ENCODE assay signal across 8 cellular contexts in genomic region chr7:32891800-32892520, GRCh38. TPM values are rescaled to one million over a fixed set of nuclear protein-coding genes. Genes with fewer than 3 reads are reported as not detected.
DNase-seq lines count a peak whose midpoint lies in the region; ATAC-seq, FAIRE-seq and TF ChIP-seq lines count a peak whose summit lies in the region.

No MANE protein-coding gene starts in this region.

- POLR2A ChIA-PET in HepG2 (lab: Yijun Ruan, JAX), result interaction anchor here (0.6 to 2.0 kb wide), 7 partner anchors 8 to 91 kb away, joined by 3 to 7 read pairs (median 4); partner anchors contain the start of gene FKBP9

- H3K4me3 ChIP-seq in HepG2 (replicated peaks in 1 of 3; ENCODE audit: insufficient read depth in 1 of 3, low read depth in 2 of 3, low read length in 3 of 3), result peak overlapping the region; percentile 79 to 97 (median 80)

- H3K4me1 ChIP-seq in HepG2 (ENCODE audit: insufficient read depth, low read length), result peaks cover 52% of the 10 kb centered on the region

- H3K79me2 ChIP-seq in HepG2 (ENCODE audit: insufficient read depth, low read length), result peaks cover 48% of the 10 kb centered on the region

- peak overlapping the region; percentile 96 for H3K9ac ChIP-seq in HepG2 (ENCODE audit: insufficient read depth, low read depth, low read length)

- no peaks in the 10 kb centered on the region for H3K9me3 ChIP-seq in HepG2 (ENCODE audit: low read length)

- intact Hi-C loops in HepG2 (cut with micrococcal nuclease; ENCODE audit: unreplicated experiment), result loop anchor here (2.0 to 10.0 kb wide), 4 partner anchors 49 to 215 kb away; partner anchors contain the start of gene RP9

- H4K20me1 ChIP-seq in HepG2 (ENCODE audit: insufficient read depth, low read length), result peaks cover 26% of the 10 kb centered on the region

- no peak for FAIRE-seq in HepG2 (lab: Jason Lieb, UNC)

- TF ChIP-seq EP300 in HepG2 (IDR thresholded peaks at IDR 0.05; ENCODE audit: low read depth in 2 of 2, low read length in 2 of 2) (peak in 1 of 2 experiments; percentile 7; a peak in 1 of 4 replicates), HepG2 (CRISPR knock-in tag; IDR thresholded peaks at IDR 0.05; ENCODE audit: borderline replicate concordance) (no peak)

- CTCF ChIA-PET in HepG2 (lab: Yijun Ruan, JAX; ENCODE audit: low intra/inter-chr PET ratio, low total read pairs), result no interaction called here

- H3K4me2 ChIP-seq in HepG2 (ENCODE audit: low read depth, low read length), result peak overlapping the region; percentile 77

- peak; percentile 39 to 97 (median 92) for DNase-seq in C1 segment of cervical spinal cord (lab: John Stamatoyannopoulos, UW)
- peak; percentile 88 for DNase-seq in NCI-H526 treated with DMSO at 0.1 percent for 48 hours (lab: John Stamatoyannopoulos, UW)
- peak; percentile 95 for DNase-seq in activated CD4-positive, alpha-beta T cell treated with anti-CD3 and anti-CD28 coated beads, Interleukin-2, amount 50 U/mL, for 1 hour
- peak; percentile 95 for DNase-seq in dedifferentiated amniotic fluid mesenchymal stem cell (ENCODE audit: extremely low spot score)
- DNase-seq in HepG2 (ENCODE audit: low spot score), result peak; percentile 97
- DNase-seq in stimulated activated CD4-positive, alpha-beta T cell treated with anti-CD3 and anti-CD28 coated beads, Interleukin-4, amount 100 ng/mL, for 1 hour, result peak; percentile 98

- no peaks in the 10 kb centered on the region for H3K27me3 ChIP-seq in HepG2 (ENCODE audit: control insufficient read depth in 1 of 2, insufficient read depth in 2 of 2, low read length in 2 of 2)

- no TSS peak for BruUV-seq in HepG2 (replicated peaks; lab: Mats Ljungman, UMichigan)

- WGBS in HepG2 (ENCODE audit: low lambda C conversion rate), result under 1% methylated on average over 36 of the region's 85 CpGs

- ATAC-seq in GM19351 (IDR thresholded peaks at IDR 0.05; ENCODE audit: unreplicated experiment) (peak; percentile 44), HG03520 (IDR thresholded peaks at IDR 0.05; ENCODE audit: unreplicated experiment) (peak; percentile 48), HepG2 (peak; percentile 81)

- TF ChIP-seq POLR2A in HepG2 (IDR thresholded peaks at IDR 0.05; ENCODE audit: insufficient read depth in 1 of 2, low read depth in 2 of 2, low read length in 2 of 2), result peak; percentile 81 to 85

- no peak overlapping the region for H2AFZ ChIP-seq in HepG2 (ENCODE audit: low read length)

- in situ Hi-C loops in HepG2 (cut with HindIII; ENCODE audit: extremely low pct_ligation_motif_present, low pct_unique_long_range_greater_than_20kb), result no loop called here

- no peak for TF ChIP-seq CTCF in HepG2 (CRISPR knock-in tag; IDR thresholded peaks at IDR 0.05)

- peak overlapping the region; percentile 96 for H3K27ac ChIP-seq in HepG2 (ENCODE audit: extremely low read length, insufficient read depth, low read length)

- H3K36me3 ChIP-seq in HepG2 (replicated peaks in 1 of 2; ENCODE audit: control insufficient read depth in 1 of 2, insufficient read depth in 2 of 2, low read length in 2 of 2), result no peaks in the 10 kb centered on the region

- TF ChIP-seq RAD21 in HepG2 (CRISPR knock-in tag; IDR thresholded peaks at IDR 0.05), result no peak

TF ChIP-seq in HepG2, 621 proteins besides CTCF, POLR2A, EP300 and RAD21 (continues in another document):
- TF ChIP-seq ZNF430 (CRISPR knock-in tag; IDR thresholded peaks at IDR 0.05), result 0 out of 2 replicates have a peak, but pooled peaks have one; percentile 71
- TF ChIP-seq HNF1B (CRISPR knock-in tag; IDR thresholded peaks at IDR 0.05), result peak; percentile 68; the same call in 1 of the 2 replicates
- TF ChIP-seq SMAD1 (CRISPR knock-in tag; IDR thresholded peaks at IDR 0.05; ENCODE audit: borderline replicate concordance, low read depth), result no peak
- TF ChIP-seq CSRNP1 (CRISPR knock-in tag; IDR thresholded peaks at IDR 0.05), result peak; percentile 13; the same call in 1 of the 2 replicates
- TF ChIP-seq TEAD2 (CRISPR knock-in tag; IDR thresholded peaks at IDR 0.05), result no peak
- TF ChIP-seq PAXIP1 (CRISPR knock-in tag; conservative IDR thresholded peaks at IDR 0.05), result peak; percentile 67
- 0 out of 2 replicates have a peak, but pooled peaks have one; percentile 20 for TF ChIP-seq TGIF2 (CRISPR knock-in tag; IDR thresholded peaks at IDR 0.05)
- no peak for TF ChIP-seq TP53 (CRISPR knock-in tag; conservative IDR thresholded peaks at IDR 0.05)
- TF ChIP-seq SRSF9 (IDR thresholded peaks at IDR 0.05; ENCODE audit: borderline replicate concordance, insufficient read depth, low read depth, low read length, poor library complexity, severe bottlenecking), result no peak
- TF ChIP-seq GATA4 (IDR thresholded peaks at IDR 0.05; ENCODE audit: borderline replicate concordance, low read depth), result peak; percentile 52; the same call in 1 of the 2 replicates
- TF ChIP-seq ZNF670 (CRISPR knock-in tag; IDR thresholded peaks at IDR 0.05; ENCODE audit: borderline replicate concordance), result peak; percentile 64
- no peak for TF ChIP-seq ZNF432 (CRISPR knock-in tag; IDR thresholded peaks at IDR 0.05; ENCODE audit: borderline replicate concordance)

RNA-seq across cellular contexts. Expression of gene KBTBD2, which starts 0.4 kb away (rescaled TPM):
- total RNA-seq in HepG2 (2016; rRNA removed; fragmentation: Illumina TruSeq; extraction: Trizol), result 25.2 and 33.6 TPM in 2 replicates
- total RNA-seq in HepG2 (2016; cell fraction: cytosol; rRNA removed; fragmentation: Illumina TruSeq; extraction: Trizol; ENCODE audit: low read depth), result 7.9 and 13.5 TPM in 2 replicates
- total RNA-seq in HepG2 (2016; cell fraction: insoluble cytoplasmic fraction; rRNA removed; fragmentation: Illumina TruSeq; extraction: Trizol), result 25.6 and 31.4 TPM in 2 replicates
- 18.4 and 19.0 TPM in 2 replicates for total RNA-seq in HepG2 (2016; cell fraction: membrane; rRNA removed; fragmentation: Illumina TruSeq; extraction: Trizol)
- 25.8 and 27.2 TPM in 2 replicates for total RNA-seq in HepG2 (2016; cell fraction: nucleus; rRNA removed; fragmentation: Illumina TruSeq; extraction: Trizol)
- polyA plus RNA-seq in HepG2 (2011; rRNA removed), result 20.1 and 24.0 TPM in 2 replicates
- polyA plus RNA-seq in HepG2 (2011; cell fraction: cytosol; rRNA removed), result 10.9 and 15.6 TPM in 2 replicates
- 19.7 and 19.8 TPM in 2 replicates for polyA plus RNA-seq in HepG2 (2011; cell fraction: nucleus; rRNA removed)
- 28.6 and 34.5 TPM in 2 replicates for polyA plus RNA-seq in HepG2 (2012)
- 4.4 and 4.5 TPM in 2 replicates for polyA plus RNA-seq in HepG2 (2016; cell fraction: cytosol; fragmentation: Illumina TruSeq; extraction: Trizol; ENCODE audit: low read depth)
- polyA plus RNA-seq in HepG2 (2016; cell fraction: insoluble cytoplasmic fraction; fragmentation: Illumina TruSeq; extraction: Trizol; ENCODE audit: low read depth), result 19.2 and 21.5 TPM in 2 replicates
- polyA plus RNA-seq in HepG2 (2016; cell fraction: membrane; fragmentation: Illumina TruSeq; extraction: Trizol; ENCODE audit: low read depth), result 8.7 and 9.9 TPM in 2 replicates
- 29.1 and 29.9 TPM in 2 replicates for polyA plus RNA-seq in HepG2 (2016; cell fraction: nucleus; fragmentation: Illumina TruSeq; extraction: Trizol; ENCODE audit: insufficient read depth, low read depth)
- 16.4 and 17.8 TPM in 2 replicates for polyA minus RNA-seq in HepG2 (2011; rRNA and poly(A)+ RNA removed; ENCODE audit: low replicate concordance)
- polyA minus RNA-seq in HepG2 (2011; cell fraction: cytosol; rRNA and poly(A)+ RNA removed), result 30.3 and 34.7 TPM in 2 replicates
- polyA minus RNA-seq in HepG2 (2011; cell fraction: nucleus; rRNA and poly(A)+ RNA removed), result 64.3 and 71.3 TPM in 2 replicates

Comparison
In these comparisons a context has a peak if more than half of its experiments do, and no peak if none do; other contexts are left out.
1. Peak in every context shown above with its lines: DNase-seq, ATAC-seq, H3K4me3 ChIP-seq and H3K27ac ChIP-seq.